ENCODE assay signal across 12 cellular contexts in the genomic region with DNA sequence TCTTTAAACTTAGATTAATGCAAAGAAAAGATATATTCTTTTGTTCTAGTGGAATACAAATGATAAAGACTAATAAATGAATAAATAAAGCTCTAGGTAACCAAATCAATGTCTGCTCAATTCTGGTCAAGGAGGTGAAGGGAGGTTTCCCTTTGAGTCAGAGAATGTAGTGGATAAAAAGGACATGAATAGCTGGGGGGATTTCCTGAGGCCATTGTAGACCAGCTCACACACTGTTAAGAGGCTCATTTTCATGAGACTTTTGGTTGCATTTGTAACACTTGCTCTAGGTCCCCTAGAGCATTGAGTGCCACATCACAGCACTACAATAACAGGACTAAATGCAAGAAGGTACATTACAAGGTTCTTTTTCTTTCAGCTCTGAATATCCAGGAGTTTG.
A peak's percentile ranks its signal among the peaks of the same experiment; 100 is the strongest.
DNase-seq lines count a peak whose midpoint lies in the region; ATAC-seq, FAIRE-seq and TF ChIP-seq lines count a peak whose summit lies in the region.
"Had no signal": no experiment of that assay in that cellular context is flagged by ENCODE, and none has a peak within 500 bp of the region (broad histone marks: within the 10 kb centered on the region; RNA-seq: fewer than 3 reads in every experiment).

No MANE protein-coding gene starts in this region.

- peak overlapping the region; percentile 56 for H3K4me2 ChIP-seq in GM12878 (ENCODE audit: control insufficient read depth, insufficient read depth)

- RAD21 ChIA-PET in GM12878 (lab: Charles Lee; ENCODE audit: unreplicated experiment): interaction anchor here (0.6 to 1.7 kb wide), 6 partner anchors 11 to 83 kb away, joined by 3 to 4 read pairs (median 3); no protein-coding TSS in a partner anchor

- TF ChIP-seq POLR2A in GM12878 (IDR thresholded peaks at IDR 0.05; ENCODE audit: low read depth, low read length) (no peak), gastrocnemius medialis (IDR thresholded peaks at IDR 0.05) (no peak)

- H3K79me2 ChIP-seq in GM12878 (ENCODE audit: control insufficient read depth, insufficient read depth, low read length): no peaks in the 10 kb centered on the region

- no peaks in the 10 kb centered on the region for H4K20me1 ChIP-seq in GM12878 (ENCODE audit: control insufficient read depth, insufficient read depth)

- no peaks in the 10 kb centered on the region for H3K9me3 ChIP-seq in GM12878 (replicated peaks; ENCODE audit: control insufficient read depth, insufficient read depth, low read length)
- no peaks in the 10 kb centered on the region for H3K9me3 ChIP-seq in gastrocnemius medialis
- H3K9me3 ChIP-seq in aorta (ENCODE audit: control insufficient read depth, low read length): no peaks in the 10 kb centered on the region
- H3K9me3 ChIP-seq: suprapubic skin had no signal

- TF ChIP-seq RAD21 in GM12878 (IDR thresholded peaks at IDR 0.05; ENCODE audit: insufficient read depth, low read depth, low read length): peak; percentile 30; the same call in 1 of the 2 replicates

- DNase-seq in GM12878 (ENCODE audit: low read depth, low spot score): peak; percentile 86
- no peak for DNase-seq in NCI-H1436 (lab: John Stamatoyannopoulos, UW)
- DNase-seq in gastrocnemius medialis: no peak
- no peak for DNase-seq in foreskin keratinocyte
- no peak for DNase-seq in aorta
- DNase-seq: NCI-H1048; stimulated activated CD4-positive, alpha-beta T cell treated with anti-CD3 and anti-CD28 coated beads, Interleukin-2, amount 100 ng/mL, for 24 hours had no signal

- TF ChIP-seq CTCF in GM12878 (IDR thresholded peaks at IDR 0.05 in 2 of 3, conservative IDR thresholded peaks at IDR 0.05 in 1 of 3; ENCODE audit: control insufficient read depth in 2 of 3, extremely low read depth in 1 of 3, insufficient read depth in 1 of 3, low read depth in 3 of 3, low read length in 3 of 3) (peak in 2 of 3 experiments; percentile 18 to 21; a peak in 1 of 6 replicates), gastrocnemius medialis (IDR thresholded peaks at IDR 0.05 in 4 of 5, conservative IDR thresholded peaks at IDR 0.05 in 1 of 5) (no peak), foreskin keratinocyte (conservative IDR thresholded peaks at IDR 0.05) (no peak)

- FAIRE-seq in GM12878 (lab: Jason Lieb, UNC): peak; percentile 94

- no TSS peak for BruUV-seq in GM12878 (replicated peaks; lab: Mats Ljungman, UMichigan)

- H3K27me3 ChIP-seq in GM12878 (replicated peaks in 1 of 2; ENCODE audit: control insufficient read depth in 2 of 2, insufficient read depth in 2 of 2, low read length in 1 of 2): no peaks in the 10 kb centered on the region
- H3K27me3 ChIP-seq in gastrocnemius medialis: no peaks in the 10 kb centered on the region
- no peaks in the 10 kb centered on the region for H3K27me3 ChIP-seq in foreskin keratinocyte
- no peaks in the 10 kb centered on the region for H3K27me3 ChIP-seq in aorta (ENCODE audit: control insufficient read depth in 1 of 2, insufficient read depth in 2 of 2, low read length in 1 of 2)
- H3K27me3 ChIP-seq: suprapubic skin had no signal

- SMC1A ChIA-PET in GM12878 (lab: Charles Lee; ENCODE audit: uncharacterized antibody, unreplicated experiment): interaction anchor here (0.8 to 1.7 kb wide), 10 partner anchors 11 to 247 kb away, joined by 3 to 7 read pairs (median 3); no protein-coding TSS in a partner anchor

- H3K27ac ChIP-seq in GM12878 (ENCODE audit: control insufficient read depth, insufficient read depth): peak overlapping the region; percentile 56; the same call in 1 of the 2 replicates
- H3K27ac ChIP-seq in gastrocnemius medialis: no peak overlapping the region
- H3K27ac ChIP-seq in foreskin keratinocyte: no peak overlapping the region
- no peak overlapping the region for H3K27ac ChIP-seq in aorta (ENCODE audit: low read depth in 1 of 2, low read length in 2 of 2)
- H3K27ac ChIP-seq: suprapubic skin had no signal

- POLR2A ChIA-PET in GM12878 (lab: Charles Lee): interaction anchor here (0.7 kb wide), 1 partner anchor 11 kb away, joined by 3 read pairs; no protein-coding TSS in a partner anchor

- H3K4me1 ChIP-seq in GM12878 (ENCODE audit: control insufficient read depth, insufficient read depth, low read length) (peaks cover 22% of the 10 kb centered on the region), gastrocnemius medialis (peaks cover 19 to 22% of the 10 kb centered on the region in 2 donors), foreskin keratinocyte (no peaks in the 10 kb centered on the region), aorta (ENCODE audit: control insufficient read depth in 1 of 2, insufficient read depth in 2 of 2, low read length in 2 of 2) (peaks cover 1 to 2% of the 10 kb centered on the region in 2 donors)

- H3K9ac ChIP-seq in GM12878 (ENCODE audit: control insufficient read depth, insufficient read depth, low read length): no peak overlapping the region

- H3K4me3 ChIP-seq in GM12878: no peak overlapping the region
- no peak overlapping the region for H3K4me3 ChIP-seq in gastrocnemius medialis
- H3K4me3 ChIP-seq in aorta (ENCODE audit: low read length in 2 of 2): no peak overlapping the region
- H3K4me3 ChIP-seq: suprapubic skin had no signal

- TF ChIP-seq EP300 in GM12878 (IDR thresholded peaks at IDR 0.05; ENCODE audit: borderline replicate concordance in 1 of 2, control insufficient read depth in 1 of 2, low read depth in 2 of 2, low read length in 2 of 2): peak in 1 of 2 experiments; percentile 44; a peak in 1 of 4 replicates

- H3K36me3 ChIP-seq in GM12878 (ENCODE audit: control insufficient read depth in 2 of 2, insufficient read depth in 2 of 2, low read length in 1 of 2): no peaks in the 10 kb centered on the region
- no peaks in the 10 kb centered on the region for H3K36me3 ChIP-seq in gastrocnemius medialis
- H3K36me3 ChIP-seq in aorta (ENCODE audit: control insufficient read depth in 1 of 2, insufficient read depth in 2 of 2, low read length in 1 of 2): no peaks in the 10 kb centered on the region
- H3K36me3 ChIP-seq: suprapubic skin had no signal

- in situ Hi-C loops in GM12878 (cut with MboI): no loop called here
- in situ Hi-C loops in gastrocnemius medialis (cut with MboI; ENCODE audit: low sequenced_read_pairs in 4 of 4): no loop called here

- peak; percentile 83 for ATAC-seq in GM18519 (IDR thresholded peaks at IDR 0.05; ENCODE audit: low FRiP score, unreplicated experiment)
- ATAC-seq in GM21367 (IDR thresholded peaks at IDR 0.05; ENCODE audit: unreplicated experiment): peak; percentile 71
- peak; percentile 86 for ATAC-seq in HG02981 (IDR thresholded peaks at IDR 0.05; ENCODE audit: unreplicated experiment)
- ATAC-seq in GM12878: peak; percentile 98
- ATAC-seq in gastrocnemius medialis: no peak
- ATAC-seq in foreskin keratinocyte: no peak
- no peak for ATAC-seq in aorta (ENCODE audit: low FRiP score)
- ATAC-seq: HCT116 had no signal

- intact Hi-C loops in GM12878 (cut with micrococcal nuclease; ENCODE audit: unreplicated experiment) (no loop called here), gastrocnemius medialis (cut with DNase I; ENCODE audit: low total_unique reads) (no loop called here), aorta (cut with DNase I) (no loop called here)

- CTCF ChIA-PET in GM12878 (lab: Yijun Ruan, JAX): interaction anchor here (0.9 to 1.3 kb wide), 5 partner anchors 9 to 173 kb away, joined by 3 to 5 read pairs (median 3); no protein-coding TSS in a partner anchor

- H2AFZ ChIP-seq in GM12878 (ENCODE audit: control insufficient read depth, low read depth, low read length): no peak overlapping the region; the same call in 1 of the 2 replicates

TF ChIP-seq in GM12878, 131 proteins besides CTCF, POLR2A, EP300 and RAD21 (continues in another document):
- TF ChIP-seq, protein P1, sequence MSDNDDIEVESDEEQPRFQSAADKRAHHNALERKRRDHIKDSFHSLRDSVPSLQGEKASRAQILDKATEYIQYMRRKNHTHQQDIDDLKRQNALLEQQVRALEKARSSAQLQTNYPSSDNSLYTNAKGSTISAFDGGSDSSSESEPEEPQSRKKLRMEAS (IDR thresholded peaks at IDR 0.05; ENCODE audit: low read depth, low read length): no peak
- TF ChIP-seq FOXK2 (IDR thresholded peaks at IDR 0.05) (no peak), GATAD2B (conservative IDR thresholded peaks at IDR 0.05; ENCODE audit: low read depth) (no peak), ETV6 (conservative IDR thresholded peaks at IDR 0.05 in 1 of 2, IDR thresholded peaks at IDR 0.05 in 1 of 2; ENCODE audit: borderline replicate concordance in 1 of 2, low read depth in 1 of 2) (no peak), ZNF384 (IDR thresholded peaks at IDR 0.05; ENCODE audit: borderline replicate concordance, low read depth, low read length) (no peak), JUNB (IDR thresholded peaks at IDR 0.05) (peak; percentile 82), GABPA (IDR thresholded peaks at IDR 0.05; ENCODE audit: low read depth) (no peak), SMARCA5 (IDR thresholded peaks at IDR 0.05) (no peak), YBX1 (IDR thresholded peaks at IDR 0.05) (no peak), CBX3 (IDR thresholded peaks at IDR 0.05; ENCODE audit: borderline replicate concordance, low read depth) (no peak), NR2F1 (conservative IDR thresholded peaks at IDR 0.05) (peak; percentile 64; the same call in 1 of the 2 replicates), STAT1 (conservative IDR thresholded peaks at IDR 0.05) (no peak)
- TF ChIP-seq, protein P2, sequence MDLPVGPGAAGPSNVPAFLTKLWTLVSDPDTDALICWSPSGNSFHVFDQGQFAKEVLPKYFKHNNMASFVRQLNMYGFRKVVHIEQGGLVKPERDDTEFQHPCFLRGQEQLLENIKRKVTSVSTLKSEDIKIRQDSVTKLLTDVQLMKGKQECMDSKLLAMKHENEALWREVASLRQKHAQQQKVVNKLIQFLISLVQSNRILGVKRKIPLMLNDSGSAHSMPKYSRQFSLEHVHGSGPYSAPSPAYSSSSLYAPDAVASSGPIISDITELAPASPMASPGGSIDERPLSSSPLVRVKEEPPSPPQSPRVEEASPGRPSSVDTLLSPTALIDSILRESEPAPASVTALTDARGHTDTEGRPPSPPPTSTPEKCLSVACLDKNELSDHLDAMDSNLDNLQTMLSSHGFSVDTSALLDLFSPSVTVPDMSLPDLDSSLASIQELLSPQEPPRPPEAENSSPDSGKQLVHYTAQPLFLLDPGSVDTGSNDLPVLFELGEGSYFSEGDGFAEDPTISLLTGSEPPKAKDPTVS (IDR thresholded peaks at IDR 0.05; ENCODE audit: low read depth, low read length): no peak
- TF ChIP-seq, protein P3, sequence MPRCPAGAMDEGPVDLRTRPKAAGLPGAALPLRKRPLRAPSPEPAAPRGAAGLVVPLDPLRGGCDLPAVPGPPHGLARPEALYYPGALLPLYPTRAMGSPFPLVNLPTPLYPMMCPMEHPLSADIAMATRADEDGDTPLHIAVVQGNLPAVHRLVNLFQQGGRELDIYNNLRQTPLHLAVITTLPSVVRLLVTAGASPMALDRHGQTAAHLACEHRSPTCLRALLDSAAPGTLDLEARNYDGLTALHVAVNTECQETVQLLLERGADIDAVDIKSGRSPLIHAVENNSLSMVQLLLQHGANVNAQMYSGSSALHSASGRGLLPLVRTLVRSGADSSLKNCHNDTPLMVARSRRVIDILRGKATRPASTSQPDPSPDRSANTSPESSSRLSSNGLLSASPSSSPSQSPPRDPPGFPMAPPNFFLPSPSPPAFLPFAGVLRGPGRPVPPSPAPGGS (IDR thresholded peaks at IDR 0.05; ENCODE audit: borderline replicate concordance, insufficient read depth, low read depth, low read length, poor library complexity, severe bottlenecking): no peak

Comparison
In these comparisons a context has a peak if more than half of its experiments do, and no peak if none do; other contexts are left out.
1. ATAC-seq: peak in GM18519 (single experiment), GM21367 (single experiment), HG02981 (single experiment) and GM12878 (single experiment); none in gastrocnemius medialis (0 of 2), foreskin keratinocyte (single experiment) and aorta (single experiment).
2. CTCF ChIP-seq: peak in GM12878 (2 of 3); none in gastrocnemius medialis (0 of 5) and foreskin keratinocyte (single experiment).